16 cellular contexts compared by ENCODE assay signal in the genomic region with DNA sequence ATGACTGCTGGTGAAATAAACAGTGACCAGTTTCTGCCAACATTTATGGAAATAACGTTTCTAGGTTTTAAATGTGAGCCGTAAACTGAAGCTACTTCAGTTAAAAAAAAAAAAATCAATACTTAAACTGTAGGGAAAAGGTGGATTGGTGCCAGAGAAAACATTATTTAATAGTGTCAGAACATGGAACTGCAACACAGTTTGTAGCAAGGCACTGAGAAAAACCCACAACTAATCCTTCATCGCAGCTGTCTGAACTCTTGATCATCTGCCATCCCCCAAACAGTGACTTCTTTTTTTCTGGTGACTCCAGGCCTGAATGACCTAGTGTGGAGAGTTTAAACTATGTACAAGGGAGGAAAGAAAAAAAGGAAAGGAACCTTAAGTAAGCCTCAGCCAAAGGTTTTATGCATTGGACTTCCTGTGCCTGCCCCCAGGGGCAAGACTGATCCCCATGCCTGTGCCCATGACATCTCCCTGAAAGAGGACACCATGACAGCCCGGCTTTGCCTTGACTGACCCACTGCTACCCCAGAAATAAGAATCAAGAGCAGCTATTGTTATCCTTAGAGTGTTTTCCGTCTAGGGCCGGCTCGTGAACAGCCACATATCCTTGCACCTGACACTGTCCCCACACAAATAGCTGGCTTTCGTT. TPM values are rescaled to one million over a fixed set of nuclear protein-coding genes. Genes with fewer than 3 reads are reported as not detected.
A peak's percentile ranks its signal among the peaks of the same experiment; 100 is the strongest.
DNase-seq lines count a peak whose midpoint lies in the region; ATAC-seq, FAIRE-seq and TF ChIP-seq lines count a peak whose summit lies in the region.
"Had no signal": no experiment of that assay in that cellular context is flagged by ENCODE, and none has a peak within 500 bp of the region (broad histone marks: within the 10 kb centered on the region; RNA-seq: fewer than 3 reads in every experiment).

No MANE protein-coding gene starts in this region.

- TF ChIP-seq CTCF in AG04450 (IDR thresholded peaks at IDR 0.05; ENCODE audit: low read depth, low read length) (peak; percentile 8; the same call in 1 of the 2 replicates), K562 (IDR thresholded peaks at IDR 0.05 in 2 of 3, conservative IDR thresholded peaks at IDR 0.05 in 1 of 3; ENCODE audit: insufficient read depth in 2 of 3, low read depth in 1 of 3, low read length in 3 of 3) (no peak)

- no peak overlapping the region for H3K9ac ChIP-seq in K562 (ENCODE audit: insufficient read depth in 1 of 2, low read depth in 2 of 2, low read length in 2 of 2)

- no peak for TF ChIP-seq RAD21 in K562 (CRISPR knock-in tag; conservative IDR thresholded peaks at IDR 0.05 in 1 of 2, IDR thresholded peaks at IDR 0.05 in 1 of 2)

- H3K4me3 ChIP-seq in AG04450 (ENCODE audit: low read depth, low read length) (no peak overlapping the region), K562 (no peak overlapping the region)

- H3K4me1 ChIP-seq in K562 (replicated peaks in 1 of 2; ENCODE audit: control insufficient read depth in 2 of 2, insufficient read depth in 2 of 2, low read length in 2 of 2) = no peaks in the 10 kb centered on the region

- H3K27me3 Mint-ChIP-seq in activated CD8-positive, alpha-beta T cell treated with anti-CD3 and anti-CD28 coated beads, Interleukin-2, amount 10 ng/mL, durations not matched to agents 7 days and 5 days (ENCODE audit: low read depth) = peaks cover 2% of the 10 kb centered on the region
- H3K27me3 Mint-ChIP-seq: stimulated activated naive CD8-positive, alpha-beta T cell treated with anti-CD3 and anti-CD28 coated beads, Interleukin-15, Interleukin-2, amounts not matched to agents 100 ng/mL and 50 ng/mL, for 24 hours had no signal

- H2AFZ ChIP-seq in K562 (ENCODE audit: low read depth, low read length) = no peak overlapping the region

- in situ Hi-C loops in K562 (cut with MboI) = no loop called here

- no peak overlapping the region for H3K4me2 ChIP-seq in K562 (ENCODE audit: insufficient read depth, low read length)

- no peaks in the 10 kb centered on the region for H3K9me1 ChIP-seq in K562 (ENCODE audit: control insufficient read depth, insufficient read depth, low read length)

- no peak for FAIRE-seq in K562 (lab: Jason Lieb, UNC)
- FAIRE-seq: GM18507, islet of Langerhans had no signal

- no peak for TF ChIP-seq EP300 in K562 (IDR thresholded peaks at IDR 0.05; ENCODE audit: low read length)

- CTCF ChIA-PET in AG04450 (lab: Charles Lee) (interaction anchor here (0.6 to 3.8 kb wide), 3 partner anchors 16 to 226 kb away, joined by 3 to 22 read pairs (median 14); no protein-coding TSS in a partner anchor), K562 (lab: Yijun Ruan, JAX; ENCODE audit: low intra/inter-chr PET ratio) (no interaction called here)
- CTCF ChIA-PET in activated CD8-positive, alpha-beta T cell treated with anti-CD3 and anti-CD28 coated beads, Interleukin-2, amount 10 ng/mL, durations not matched to agents 7 days and 5 days (lab: Charles Lee) = interaction anchor here (1.0 to 3.0 kb wide), 2 partner anchors 15 to 226 kb away, joined by 3 to 11 read pairs; no protein-coding TSS in a partner anchor

- H3K9me3 Mint-ChIP-seq in activated CD8-positive, alpha-beta T cell treated with anti-CD3 and anti-CD28 coated beads, Interleukin-2, amount 10 ng/mL, durations not matched to agents 7 days and 5 days (ENCODE audit: insufficient read depth) = no peaks in the 10 kb centered on the region
- H3K9me3 Mint-ChIP-seq: activated naive CD8-positive, alpha-beta T cell treated with anti-CD3 and anti-CD28 coated beads, Interleukin-2, amount 10 ng/mL, durations not matched to agents 7 days and 5 days; CD4-positive, CD25-positive, alpha-beta regulatory T cell; stimulated activated naive CD8-positive, alpha-beta T cell treated with anti-CD3 and anti-CD28 coated beads, Interleukin-15, Interleukin-2, amounts not matched to agents 100 ng/mL and 50 ng/mL, for 24 hours had no signal

- H3K9me3 ChIP-seq in AG04450 (ENCODE audit: control insufficient read depth, insufficient read depth, low read length) (no peaks in the 10 kb centered on the region), K562 (replicated peaks; ENCODE audit: control insufficient read depth, insufficient read depth, low read depth, low read length) (no peaks in the 10 kb centered on the region)

- peak; percentile 19 for ATAC-seq in K562
- ATAC-seq in activated CD8-positive, alpha-beta T cell treated with anti-CD3 and anti-CD28 coated beads, Interleukin-2, amount 10 ng/mL, durations not matched to agents 7 days and 5 days = no peak

- POLR2A ChIA-PET in AG04450 (lab: Yijun Ruan, JAX) = interaction anchor here (1.2 kb wide), 1 partner anchor 226 kb away, joined by 3 read pairs; no protein-coding TSS in a partner anchor
- POLR2A ChIA-PET in K562 (lab: Yijun Ruan, JAX) = interaction anchor here (0.6 to 2.5 kb wide), 5 partner anchors 9 to 34 kb away, joined by 3 to 10 read pairs (median 4); no protein-coding TSS in a partner anchor
- POLR2A ChIA-PET in activated CD8-positive, alpha-beta T cell treated with anti-CD3 and anti-CD28 coated beads, Interleukin-2, amount 10 ng/mL, durations not matched to agents 7 days and 5 days (lab: Charles Lee) = no interaction called here

- intact Hi-C loops in K562 (cut with micrococcal nuclease) = no loop called here

- no peak for TF ChIP-seq POLR2A in K562 (conservative IDR thresholded peaks at IDR 0.05)

- 41% methylated on average over 8 of the region's 8 CpGs for WGBS in K562 (ENCODE audit: insufficient coverage, low coverage, missing lambda C conversion rate)

- no peaks in the 10 kb centered on the region for H3K36me3 Mint-ChIP-seq in activated CD8-positive, alpha-beta T cell treated with anti-CD3 and anti-CD28 coated beads, Interleukin-2, amount 10 ng/mL, durations not matched to agents 7 days and 5 days (ENCODE audit: low read depth)

- peaks cover 6% of the 10 kb centered on the region; the same call in 2 of the 3 replicates for H3K36me3 ChIP-seq in K562 (ENCODE audit: control insufficient read depth, insufficient read depth, low read length)

- BruUV-seq in K562 (replicated peaks; lab: Mats Ljungman, UMichigan) = no TSS peak

- no peaks in the 10 kb centered on the region for H3K4me1 Mint-ChIP-seq in activated CD8-positive, alpha-beta T cell treated with anti-CD3 and anti-CD28 coated beads, Interleukin-2, amount 10 ng/mL, durations not matched to agents 7 days and 5 days (ENCODE audit: low read depth)
- H3K4me1 Mint-ChIP-seq: activated naive CD8-positive, alpha-beta T cell treated with anti-CD3 and anti-CD28 coated beads, Interleukin-2, amount 10 ng/mL, durations not matched to agents 7 days and 5 days had no signal

- H3K27ac ChIP-seq in AG04450 (ENCODE audit: low read depth, low read length) = no peak overlapping the region
- no peak overlapping the region for H3K27ac ChIP-seq in K562 (ENCODE audit: extremely low read depth, low read depth, low read length)
- H3K27ac ChIP-seq in layer of hippocampus (ENCODE audit: low read depth, low read length) = peak overlapping the region; percentile 89
- H3K27ac ChIP-seq: WERI-Rb-1 had no signal

- no peak overlapping the region for H3K27ac Mint-ChIP-seq in activated CD8-positive, alpha-beta T cell treated with anti-CD3 and anti-CD28 coated beads, Interleukin-2, amount 10 ng/mL, durations not matched to agents 7 days and 5 days
- H3K27ac Mint-ChIP-seq: activated naive CD8-positive, alpha-beta T cell treated with anti-CD3 and anti-CD28 coated beads, Interleukin-2, amount 10 ng/mL, durations not matched to agents 7 days and 5 days; stimulated activated naive CD8-positive, alpha-beta T cell treated with anti-CD3 and anti-CD28 coated beads, Interleukin-15, Interleukin-2, amounts not matched to agents 100 ng/mL and 50 ng/mL, for 24 hours had no signal

- H4K20me1 ChIP-seq in K562 (replicated peaks; ENCODE audit: control insufficient read depth, insufficient read depth, low read length) = no peaks in the 10 kb centered on the region

- no peak overlapping the region for H3K4me3 Mint-ChIP-seq in activated CD8-positive, alpha-beta T cell treated with anti-CD3 and anti-CD28 coated beads, Interleukin-2, amount 10 ng/mL, durations not matched to agents 7 days and 5 days
- H3K4me3 Mint-ChIP-seq: activated naive CD8-positive, alpha-beta T cell treated with anti-CD3 and anti-CD28 coated beads, Interleukin-2, amount 10 ng/mL, durations not matched to agents 7 days and 5 days; CD4-positive, CD25-positive, alpha-beta regulatory T cell; stimulated activated naive CD8-positive, alpha-beta T cell treated with anti-CD3 and anti-CD28 coated beads, Interleukin-15, Interleukin-2, amounts not matched to agents 100 ng/mL and 50 ng/mL, for 24 hours had no signal

- H3K27me3 ChIP-seq in AG04450 (ENCODE audit: control insufficient read depth, insufficient read depth, low read length) = no peaks in the 10 kb centered on the region
- H3K27me3 ChIP-seq in K562 (ENCODE audit: control insufficient read depth in 2 of 2, insufficient read depth in 2 of 2, low read length in 2 of 2) = peaks cover 3 to 8% of the 10 kb centered on the region in 2 experiments; a peak in 3 of 5 replicates
- no peaks in the 10 kb centered on the region for H3K27me3 ChIP-seq in layer of hippocampus (ENCODE audit: control insufficient read depth, insufficient read depth, low read length)

- no peak for DNase-seq in AG04450 (ENCODE audit: low read depth, low spot score)
- peak; percentile 42 to 56 for DNase-seq in Kasumi-1 (lab: John Stamatoyannopoulos, UW)
- no peak for DNase-seq in K562 (ENCODE audit: extremely low read depth in 1 of 4, low spot score in 3 of 4)
- no peak for DNase-seq in SW 1271 (lab: John Stamatoyannopoulos, UW)
- no peak for DNase-seq in activated CD8-positive, alpha-beta T cell treated with anti-CD3 and anti-CD28 coated beads, Interleukin-2, amount 10 ng/mL, durations not matched to agents 7 days and 5 days
- no peak for DNase-seq in HuH-7.5 (ENCODE audit: low spot score)
- no peak for DNase-seq in NCI-H345 treated with DMSO at 0.1 percent for 48 hours (lab: John Stamatoyannopoulos, UW; ENCODE audit: unreplicated experiment)
- DNase-seq: activated naive CD8-positive, alpha-beta T cell treated with anti-CD3 and anti-CD28 coated beads, Interleukin-2, amount 10 ng/mL, durations not matched to agents 7 days and 5 days; CD4-positive, CD25-positive, alpha-beta regulatory T cell; GOT3; right cardiac atrium; WERI-Rb-1 had no signal

- no peaks in the 10 kb centered on the region for H3K79me2 ChIP-seq in K562 (ENCODE audit: control insufficient read depth, insufficient read depth, low read length)

RNA-seq across cellular contexts. Expression of a gene that starts 33.1 kb away (rescaled TPM):
- polyA plus RNA-seq in AG04450 (2011; rRNA removed) (314 and 338 TPM in 2 replicates), K562 (2011; rRNA removed) (102 and 121 TPM in 2 replicates), K562 (2014; fragmentation: Illumina TruSeq; extraction: Trizol) (84.8 and 96.3 TPM in 2 replicates), K562 (2014; fragmentation: Nextera tagmentation; extraction: Ambion mirVana) (10 to 100 TPM in 1 of 2 experiments, 1 to 10 TPM in 1; 10.0 to 10.1 TPM), K562 (2014; rRNA removed) (56.0 and 57.9 TPM in 2 replicates)
- polyA minus RNA-seq in AG04450 (2011; rRNA and poly(A)+ RNA removed) = 97.1 and 110 TPM in 2 replicates
- 33.2 and 42.2 TPM in 2 replicates for total RNA-seq in K562 (2011; cell fraction: chromatin; rRNA removed; ENCODE audit: low replicate concordance)
- total RNA-seq in K562 (2011; cell fraction: nucleolus; rRNA removed) = 24.0 and 29.7 TPM in 2 replicates
- 70.5 and 79.8 TPM in 2 replicates for total RNA-seq in K562 (2011; cell fraction: nucleoplasm; rRNA removed)
- total RNA-seq in K562 (2014; rRNA removed) (32.2 and 44.3 TPM in 2 replicates), K562 (2014; rRNA removed; fragmentation: Illumina TruSeq; extraction: Trizol) (45.9 and 48.2 TPM in 2 replicates), K562 (2015; rRNA removed; fragmentation: Illumina TruSeq; extraction: Trizol) (53.0 and 53.7 TPM in 2 replicates), K562 (2021) (78.4 and 79.0 TPM in 2 replicates)
- polyA plus RNA-seq in K562 (2011; cell fraction: cytosol; rRNA removed) = 92.4 and 105 TPM in 2 replicates
- 18.5 and 26.1 TPM in 2 replicates for polyA plus RNA-seq in K562 (2011; cell fraction: nucleus; rRNA removed)
- 77.1 and 115 TPM in 2 replicates for polyA plus RNA-seq in K562 (2012)
- polyA minus RNA-seq in K562 (2011; rRNA and poly(A)+ RNA removed) = 72.7 and 87.4 TPM in 2 replicates
- polyA minus RNA-seq in K562 (2011; cell fraction: cytosol; rRNA and poly(A)+ RNA removed) = 47.1 and 51.0 TPM in 2 replicates
- polyA minus RNA-seq in K562 (2011; cell fraction: nucleus; rRNA and poly(A)+ RNA removed) = 6.2 and 6.4 TPM in 2 replicates
- total RNA-seq in activated CD8-positive, alpha-beta T cell treated with anti-CD3 and anti-CD28 coated beads, Interleukin-2, amount 10 ng/mL, durations not matched to agents 7 days and 5 days = 10 to 100 TPM; 21.2 to 22.5 TPM

RNA-seq across cellular contexts. Expression of a gene that starts 50.0 kb away (rescaled TPM):
- polyA plus RNA-seq in AG04450 (2011; rRNA removed) (100 and 101 TPM in 2 replicates), K562 (2011; rRNA removed) (46.3 and 69.6 TPM in 2 replicates), K562 (2014; fragmentation: Illumina TruSeq; extraction: Trizol) (54.3 and 62.1 TPM in 2 replicates), K562 (2014; fragmentation: Nextera tagmentation; extraction: Ambion mirVana) (10 to 100 TPM; 77.6 to 85.9 TPM), K562 (2014; rRNA removed) (33.5 and 33.7 TPM in 2 replicates)
- 62.0 and 70.7 TPM in 2 replicates for polyA minus RNA-seq in AG04450 (2011; rRNA and poly(A)+ RNA removed)
- 79.2 and 97.0 TPM in 2 replicates for total RNA-seq in K562 (2011; cell fraction: chromatin; rRNA removed; ENCODE audit: low replicate concordance)
- total RNA-seq in K562 (2011; cell fraction: nucleolus; rRNA removed) = 133 and 137 TPM in 2 replicates
- total RNA-seq in K562 (2011; cell fraction: nucleoplasm; rRNA removed) = 92.6 and 108 TPM in 2 replicates
- total RNA-seq in K562 (2014; rRNA removed) (32.2 and 37.6 TPM in 2 replicates), K562 (2014; rRNA removed; fragmentation: Illumina TruSeq; extraction: Trizol) (36.3 and 44.2 TPM in 2 replicates), K562 (2015; rRNA removed; fragmentation: Illumina TruSeq; extraction: Trizol) (49.1 and 49.2 TPM in 2 replicates), K562 (2021) (59.8 and 62.5 TPM in 2 replicates)
- 57.6 and 65.0 TPM in 2 replicates for polyA plus RNA-seq in K562 (2011; cell fraction: cytosol; rRNA removed)
- polyA plus RNA-seq in K562 (2011; cell fraction: nucleus; rRNA removed) = 48.7 and 58.2 TPM in 2 replicates
- polyA plus RNA-seq in K562 (2012) = 56.7 and 94.0 TPM in 2 replicates
- 54.1 and 65.3 TPM in 2 replicates for polyA minus RNA-seq in K562 (2011; rRNA and poly(A)+ RNA removed)
- polyA minus RNA-seq in K562 (2011; cell fraction: cytosol; rRNA and poly(A)+ RNA removed) = 44.3 and 55.8 TPM in 2 replicates
- polyA minus RNA-seq in K562 (2011; cell fraction: nucleus; rRNA and poly(A)+ RNA removed) = 30.4 and 50.2 TPM in 2 replicates
- total RNA-seq in activated CD8-positive, alpha-beta T cell treated with anti-CD3 and anti-CD28 coated beads, Interleukin-2, amount 10 ng/mL, durations not matched to agents 7 days and 5 days = 10 to 100 TPM; 37.8 to 38.7 TPM

RNA-seq across cellular contexts. Expression of a gene that starts 50.0 kb away (rescaled TPM):
- polyA plus RNA-seq in AG04450 (2011; rRNA removed) (2.6 and 2.8 TPM in 2 replicates), K562 (2011; rRNA removed) (3.2 and 4.6 TPM in 2 replicates), K562 (2014; fragmentation: Illumina TruSeq; extraction: Trizol) (2.0 and 2.1 TPM in 2 replicates), K562 (2014; fragmentation: Nextera tagmentation; extraction: Ambion mirVana) (under 1 TPM; 0.08 to 0.32 TPM), K562 (2014; rRNA removed) (3.0 TPM in 2 replicates)
- polyA minus RNA-seq in AG04450 (2011; rRNA and poly(A)+ RNA removed) = 12.9 TPM in 2 replicates
- total RNA-seq in K562 (2011; cell fraction: chromatin; rRNA removed; ENCODE audit: low replicate concordance) = 40.9 and 48.8 TPM in 2 replicates
- total RNA-seq in K562 (2011; cell fraction: nucleolus; rRNA removed) = 39.2 and 40.9 TPM in 2 replicates
- 41.9 and 44.7 TPM in 2 replicates for total RNA-seq in K562 (2011; cell fraction: nucleoplasm; rRNA removed)
- total RNA-seq in K562 (2014; rRNA removed) (3.1 and 4.7 TPM in 2 replicates), K562 (2014; rRNA removed; fragmentation: Illumina TruSeq; extraction: Trizol) (4.5 and 5.2 TPM in 2 replicates), K562 (2015; rRNA removed; fragmentation: Illumina TruSeq; extraction: Trizol) (5.8 and 5.9 TPM in 2 replicates), K562 (2021) (8.0 and 8.4 TPM in 2 replicates)
- polyA plus RNA-seq in K562 (2011; cell fraction: cytosol; rRNA removed) = 4.0 and 5.7 TPM in 2 replicates
- polyA plus RNA-seq in K562 (2011; cell fraction: nucleus; rRNA removed) = 8.2 and 8.6 TPM in 2 replicates
- 1.1 and 1.7 TPM in 2 replicates for polyA plus RNA-seq in K562 (2012)
- polyA minus RNA-seq in K562 (2011; rRNA and poly(A)+ RNA removed) = 15.4 and 17.8 TPM in 2 replicates
- 6.3 and 7.1 TPM in 2 replicates for polyA minus RNA-seq in K562 (2011; cell fraction: cytosol; rRNA and poly(A)+ RNA removed)
- 16.0 and 22.5 TPM in 2 replicates for polyA minus RNA-seq in K562 (2011; cell fraction: nucleus; rRNA and poly(A)+ RNA removed)
- 10 to 100 TPM; 11.9 to 12.1 TPM for total RNA-seq in activated CD8-positive, alpha-beta T cell treated with anti-CD3 and anti-CD28 coated beads, Interleukin-2, amount 10 ng/mL, durations not matched to agents 7 days and 5 days

Comparison
In these comparisons a context has a peak if more than half of its experiments do, and no peak if none do; other contexts are left out.
1. DNase-seq: peak in Kasumi-1 (2 of 2); none in AG04450 (single experiment), K562 (0 of 4), SW 1271 (0 of 2), activated CD8-positive, alpha-beta T cell treated with anti-CD3 and anti-CD28 coated beads, Interleukin-2, amount 10 ng/mL, durations not matched to agents 7 days and 5 days (single experiment), HuH-7.5 (single experiment) and NCI-H345 treated with DMSO at 0.1 percent for 48 hours (single experiment).